ENCODE assay signal across 23 cellular contexts in genomic region chr11:121241300-121242176, GRCh38. TPM values are rescaled to one million over a fixed set of nuclear protein-coding genes. Genes with fewer than 3 reads are reported as not detected.
A peak's percentile ranks its signal among the peaks of the same experiment; 100 is the strongest.
DNase-seq lines count a peak whose midpoint lies in the region; ATAC-seq and TF ChIP-seq lines count a peak whose summit lies in the region.
"Had no signal": no experiment of that assay in that cellular context is flagged by ENCODE, and none has a peak within 500 bp of the region (broad histone marks: within the 10 kb centered on the region; RNA-seq: fewer than 3 reads in every experiment).

No MANE protein-coding gene starts in this region.

- H3K9me3 ChIP-seq in BE2C = no peaks in the 10 kb centered on the region
- no peaks in the 10 kb centered on the region for H3K9me3 ChIP-seq in endodermal cell (ENCODE audit: control insufficient read depth, low read length)
- H3K9me3 ChIP-seq in neuronal stem cell (replicated peaks in 1 of 2; ENCODE audit: control insufficient read depth in 2 of 2, insufficient read depth in 1 of 2, low read depth in 1 of 2, low read length in 2 of 2) = peaks cover 0 to 13% of the 10 kb centered on the region in 2 donors
- H3K9me3 ChIP-seq: ascending aorta, HAP-1, vagina had no signal

- H3K27ac Mint-ChIP-seq in endodermal cell = no peak overlapping the region
- no peak overlapping the region for H3K27ac Mint-ChIP-seq in activated T-helper 2 cell treated with anti-CD3 and anti-CD28 coated beads, Interferon-gamma antibody, Interleukin-2, Interleukin-4, amounts not matched to agents 10 μg/mL and 5 μg/mL and 100 μg/mL, durations not matched to agents 14 hours and 24 hours and 36 hours
- no peak overlapping the region for H3K27ac Mint-ChIP-seq in CD14-positive monocyte
- H3K27ac Mint-ChIP-seq: activated CD4-positive, alpha-beta memory T cell treated with anti-CD3 and anti-CD28 coated beads, Interleukin-2, amount 10 ng/mL, durations not matched to agents 7 days and 5 days; activated naive CD4-positive, alpha-beta T cell treated with anti-CD3 and anti-CD28 coated beads, Interleukin-2, amount 10 ng/mL, durations not matched to agents 7 days and 5 days; CD4-positive, CD25-positive, alpha-beta regulatory T cell; effector memory CD8-positive, alpha-beta T cell; T-helper 17 cell had no signal

- H3K36me3 ChIP-seq in BE2C (no peaks in the 10 kb centered on the region), endodermal cell (ENCODE audit: control insufficient read depth, insufficient read depth, low read length) (no peaks in the 10 kb centered on the region), neuronal stem cell (replicated peaks in 1 of 2; ENCODE audit: control insufficient read depth in 2 of 2, insufficient read depth in 2 of 2, low read length in 2 of 2) (no peaks in the 10 kb centered on the region)
- H3K36me3 ChIP-seq: ascending aorta, HAP-1, vagina, WERI-Rb-1 had no signal

- no peak overlapping the region for H4K91ac ChIP-seq in neuronal stem cell (ENCODE audit: low read depth, low read length, poor library complexity)

- H3K27me3 ChIP-seq in BE2C (no peaks in the 10 kb centered on the region), endodermal cell (ENCODE audit: control insufficient read depth, insufficient read depth, low read length, poor library complexity, severe bottlenecking) (no peaks in the 10 kb centered on the region), neuronal stem cell (ENCODE audit: control insufficient read depth in 3 of 3, insufficient read depth in 3 of 3, low read depth in 1 of 3, low read length in 3 of 3) (no peaks in the 10 kb centered on the region)
- H3K27me3 ChIP-seq: ascending aorta, vagina had no signal

- intact Hi-C loops in activated T-helper 2 cell treated with anti-CD3 and anti-CD28 coated beads, Interferon-gamma antibody, Interleukin-2, Interleukin-4, amounts not matched to agents 10 μg/mL and 5 μg/mL and 100 μg/mL, durations not matched to agents 14 hours and 24 hours and 36 hours (cut with micrococcal nuclease) = no loop called here
- intact Hi-C loops in CD14-positive monocyte (cut with micrococcal nuclease) = no loop called here

- H3K4me3 ChIP-seq in BE2C (ENCODE audit: low read depth, low read length) = no peak overlapping the region; the same call in 1 of the 2 replicates
- no peak overlapping the region for H3K4me3 ChIP-seq in endodermal cell (ENCODE audit: low read length)
- H3K4me3 ChIP-seq in neuronal stem cell (ENCODE audit: low read length in 2 of 2) = no peak overlapping the region
- H3K4me3 ChIP-seq: ascending aorta, HAP-1, vagina had no signal

- H2BK15ac ChIP-seq in neuronal stem cell (ENCODE audit: low read length) = peak overlapping the region; percentile 8

- no peak overlapping the region for H2BK5ac ChIP-seq in neuronal stem cell (ENCODE audit: low read length)

- DNase-seq in BE2C = peak; percentile 75
- DNase-seq in NCI-H146 (lab: John Stamatoyannopoulos, UW) = peak; percentile 55
- DNase-seq in endodermal cell = peak; percentile 56
- DNase-seq in neuronal stem cell (ENCODE audit: low spot score) = no peak
- DNase-seq in activated T-helper 2 cell treated with anti-CD3 and anti-CD28 coated beads, Interferon-gamma antibody, Interleukin-2, Interleukin-4, amounts not matched to agents 10 μg/mL and 5 μg/mL and 100 μg/mL, durations not matched to agents 14 hours and 24 hours and 36 hours (ENCODE audit: low spot score) = no peak
- DNase-seq in NCI-H510A (lab: John Stamatoyannopoulos, UW) = no peak
- DNase-seq in CD14-positive monocyte (ENCODE audit: low spot score) = no peak
- DNase-seq: activated CD4-positive, alpha-beta memory T cell treated with anti-CD3 and anti-CD28 coated beads, Interleukin-2, amount 10 ng/mL, durations not matched to agents 7 days and 5 days; activated naive CD4-positive, alpha-beta T cell treated with anti-CD3 and anti-CD28 coated beads, Interleukin-2, amount 10 ng/mL, durations not matched to agents 7 days and 5 days; activated T-cell treated with anti-CD3 and anti-CD28 coated beads, Interleukin-2, amount 50 U/mL, for 4 hours; CD4-positive, CD25-positive, alpha-beta regulatory T cell; effector memory CD8-positive, alpha-beta T cell; NCI-H2029 treated with DMSO at 0.1 percent for 48 hours; Right ventricle myocardium superior; stimulated activated CD4-positive, alpha-beta T cell treated with anti-CD3 and anti-CD28 coated beads, Interleukin-4, amount 100 ng/mL, for 24 hours; substantia nigra; T-helper 17 cell; WERI-Rb-1 had no signal

- H3K14ac ChIP-seq in neuronal stem cell (ENCODE audit: low read length) = no peak overlapping the region

- peaks cover 41% of the 10 kb centered on the region for H3K4me1 Mint-ChIP-seq in endodermal cell
- H3K4me1 Mint-ChIP-seq in activated T-helper 2 cell treated with anti-CD3 and anti-CD28 coated beads, Interferon-gamma antibody, Interleukin-2, Interleukin-4, amounts not matched to agents 10 μg/mL and 5 μg/mL and 100 μg/mL, durations not matched to agents 14 hours and 24 hours and 36 hours (ENCODE audit: low read depth) = peaks cover 19% of the 10 kb centered on the region
- no peaks in the 10 kb centered on the region for H3K4me1 Mint-ChIP-seq in CD14-positive monocyte

- TF ChIP-seq CTCF in BE2C (IDR thresholded peaks at IDR 0.05; ENCODE audit: low read depth, low read length) = no peak
- no peak for TF ChIP-seq CTCF in endodermal cell (conservative IDR thresholded peaks at IDR 0.05)
- no peak for TF ChIP-seq CTCF in CD14-positive monocyte (IDR thresholded peaks at IDR 0.05)

- 83% methylated on average over 5 to 12 of the region's 12 CpGs for WGBS in endodermal cell (ENCODE audit: insufficient coverage in 1 of 2, insufficient read length in 1 of 2), 2 experiments
- WGBS in neuronal stem cell (ENCODE audit: extremely low coverage in 2 of 2, insufficient read length in 2 of 2, insufficient replicate concordance in 1 of 2), 2 donors = no CpG with 5 or more reads among the region's 12 CpGs

- H3K9ac ChIP-seq in endodermal cell (ENCODE audit: extremely low read depth, low read length, poor library complexity, severe bottlenecking) (no peak overlapping the region), neuronal stem cell (ENCODE audit: low read depth, low read length, poor library complexity) (peak overlapping the region; percentile 15)
- H3K9ac ChIP-seq: KMS-11 had no signal

- peak overlapping the region; percentile 89 for H3K27ac ChIP-seq in endodermal cell (ENCODE audit: low read depth, low read length)
- peak overlapping the region; percentile 61 for H3K27ac ChIP-seq in neuronal stem cell (replicated peaks; ENCODE audit: low read length)
- H3K27ac ChIP-seq: ascending aorta, KMS-11, vagina had no signal

- no peaks in the 10 kb centered on the region for H3K79me1 ChIP-seq in neuronal stem cell (ENCODE audit: low read depth, low read length)

- H3K4me2 ChIP-seq in neuronal stem cell (ENCODE audit: insufficient read depth, low read length, poor library complexity, severe bottlenecking) = no peak overlapping the region
- H3K4me2 ChIP-seq: KMS-11 had no signal

- H3K4me3 Mint-ChIP-seq in endodermal cell = no peak overlapping the region
- H3K4me3 Mint-ChIP-seq in activated T-helper 2 cell treated with anti-CD3 and anti-CD28 coated beads, Interferon-gamma antibody, Interleukin-2, Interleukin-4, amounts not matched to agents 10 μg/mL and 5 μg/mL and 100 μg/mL, durations not matched to agents 14 hours and 24 hours and 36 hours (ENCODE audit: low read depth) = no peak overlapping the region
- no peak overlapping the region for H3K4me3 Mint-ChIP-seq in CD14-positive monocyte
- H3K4me3 Mint-ChIP-seq: activated CD4-positive, alpha-beta memory T cell treated with anti-CD3 and anti-CD28 coated beads, Interleukin-2, amount 10 ng/mL, durations not matched to agents 7 days and 5 days; activated naive CD4-positive, alpha-beta T cell treated with anti-CD3 and anti-CD28 coated beads, Interleukin-2, amount 10 ng/mL, durations not matched to agents 7 days and 5 days; activated T-cell treated with anti-CD3 and anti-CD28 coated beads, Interleukin-2, amount 50 U/mL, for 4 hours; CD4-positive, CD25-positive, alpha-beta regulatory T cell; effector memory CD8-positive, alpha-beta T cell; T-helper 17 cell had no signal

- H3K36me3 Mint-ChIP-seq in endodermal cell (ENCODE audit: low read depth) (no peaks in the 10 kb centered on the region), CD14-positive monocyte (no peaks in the 10 kb centered on the region)
- no peaks in the 10 kb centered on the region for H3K36me3 Mint-ChIP-seq in activated T-helper 2 cell treated with anti-CD3 and anti-CD28 coated beads, Interferon-gamma antibody, Interleukin-2, Interleukin-4, amounts not matched to agents 10 μg/mL and 5 μg/mL and 100 μg/mL, durations not matched to agents 14 hours and 24 hours and 36 hours (ENCODE audit: low read depth)
- H3K36me3 Mint-ChIP-seq: activated naive CD4-positive, alpha-beta T cell treated with anti-CD3 and anti-CD28 coated beads, Interleukin-2, amount 10 ng/mL, durations not matched to agents 7 days and 5 days; CD4-positive, CD25-positive, alpha-beta regulatory T cell had no signal

- H3K4me1 ChIP-seq in BE2C = peaks cover 28% of the 10 kb centered on the region
- peaks cover 7% of the 10 kb centered on the region for H3K4me1 ChIP-seq in endodermal cell (ENCODE audit: control insufficient read depth, insufficient read depth, low read length)
- peaks cover 7 to 42% of the 10 kb centered on the region in 2 donors for H3K4me1 ChIP-seq in neuronal stem cell (ENCODE audit: control insufficient read depth in 2 of 2, insufficient read depth in 1 of 2, low read depth in 1 of 2, low read length in 2 of 2)
- H3K4me1 ChIP-seq: ascending aorta had no signal

- H2BK12ac ChIP-seq in neuronal stem cell (ENCODE audit: low read length) = no peak overlapping the region

- no peak for ATAC-seq in HG03342 (IDR thresholded peaks at IDR 0.05; ENCODE audit: unreplicated experiment)
- ATAC-seq: activated T-cell treated with anti-CD3 and anti-CD28 coated beads, Interleukin-2, amount 50 U/mL, for 4 hours; effector memory CD8-positive, alpha-beta T cell; T-helper 17 cell had no signal

- H2AK5ac ChIP-seq in neuronal stem cell (ENCODE audit: low read depth, low read length) = peak overlapping the region; percentile 15

- H4K8ac ChIP-seq in neuronal stem cell (ENCODE audit: low read depth, low read length) = peak overlapping the region; percentile 87

- peak overlapping the region; percentile 80 for H3K18ac ChIP-seq in neuronal stem cell (ENCODE audit: low read length)

- peak overlapping the region; percentile 55 for H2BK120ac ChIP-seq in neuronal stem cell (ENCODE audit: low read depth, low read length)

- peak overlapping the region; percentile 75 for H2AFZ ChIP-seq in neuronal stem cell (ENCODE audit: low read length)

- peaks cover 3% of the 10 kb centered on the region for H3K27me3 Mint-ChIP-seq in endodermal cell (ENCODE audit: insufficient read depth)
- peaks cover 11% of the 10 kb centered on the region for H3K27me3 Mint-ChIP-seq in activated T-helper 2 cell treated with anti-CD3 and anti-CD28 coated beads, Interferon-gamma antibody, Interleukin-2, Interleukin-4, amounts not matched to agents 10 μg/mL and 5 μg/mL and 100 μg/mL, durations not matched to agents 14 hours and 24 hours and 36 hours (ENCODE audit: low read depth)
- H3K27me3 Mint-ChIP-seq in CD14-positive monocyte (ENCODE audit: low read depth in 3 of 3) = peaks cover 0 to 9% (median 3%) of the 10 kb centered on the region in 3 donors

- H3K23ac ChIP-seq in neuronal stem cell (ENCODE audit: low read depth, low read length, poor library complexity) = no peak overlapping the region

- H3K9me3 Mint-ChIP-seq in endodermal cell = peaks cover 5% of the 10 kb centered on the region
- no peaks in the 10 kb centered on the region for H3K9me3 Mint-ChIP-seq in activated T-helper 2 cell treated with anti-CD3 and anti-CD28 coated beads, Interferon-gamma antibody, Interleukin-2, Interleukin-4, amounts not matched to agents 10 μg/mL and 5 μg/mL and 100 μg/mL, durations not matched to agents 14 hours and 24 hours and 36 hours
- H3K9me3 Mint-ChIP-seq in CD14-positive monocyte = peaks cover 0 to 2% (median 0%) of the 10 kb centered on the region in 7 donors
- H3K9me3 Mint-ChIP-seq: activated CD4-positive, alpha-beta memory T cell treated with anti-CD3 and anti-CD28 coated beads, Interleukin-2, amount 10 ng/mL, durations not matched to agents 7 days and 5 days; activated naive CD4-positive, alpha-beta T cell treated with anti-CD3 and anti-CD28 coated beads, Interleukin-2, amount 10 ng/mL, durations not matched to agents 7 days and 5 days; activated T-cell treated with anti-CD3 and anti-CD28 coated beads, Interleukin-2, amount 50 U/mL, for 4 hours; effector memory CD8-positive, alpha-beta T cell had no signal

- H3K4ac ChIP-seq in neuronal stem cell (ENCODE audit: low read length) = no peak overlapping the region

RNA-seq across cellular contexts. Expression of gene SC5D, which starts 51.0 kb away (rescaled TPM):
- 40.3 TPM for polyA plus RNA-seq in BE2C (2012; ENCODE audit: insufficient read depth, insufficient read length, low read depth)
- 10 to 100 TPM; 66.0 to 70.9 TPM for total RNA-seq in endodermal cell
- polyA plus RNA-seq in endodermal cell (2013, experiment 1 of 2) = 183 TPM
- 180 TPM for polyA plus RNA-seq in endodermal cell (2013, experiment 2 of 2)
- 69.6 TPM for polyA plus RNA-seq in neuronal stem cell (2013, experiment 1 of 2)
- 67.4 TPM for polyA plus RNA-seq in neuronal stem cell (2013, experiment 2 of 2)
- 23.2 and 28.0 TPM in 2 replicates for total RNA-seq in activated T-helper 2 cell treated with anti-CD3 and anti-CD28 coated beads, Interferon-gamma antibody, Interleukin-2, Interleukin-4, amounts not matched to agents 10 μg/mL and 5 μg/mL and 100 μg/mL, durations not matched to agents 14 hours and 24 hours and 36 hours
- polyA plus RNA-seq in CD14-positive monocyte = 1 to 10 TPM; 6.4 to 8.3 TPM

Comparison
In these comparisons a context has a peak if more than half of its experiments do, and no peak if none do; other contexts are left out.
1. DNase-seq: peak in BE2C (single experiment), NCI-H146 (single experiment) and endodermal cell (single experiment); none in neuronal stem cell (single experiment), activated T-helper 2 cell treated with anti-CD3 and anti-CD28 coated beads, Interferon-gamma antibody, Interleukin-2, Interleukin-4, amounts not matched to agents 10 μg/mL and 5 μg/mL and 100 μg/mL, durations not matched to agents 14 hours and 24 hours and 36 hours (single experiment), NCI-H510A (single experiment) and CD14-positive monocyte (single experiment).